ENCODE assay signal across 14 cellular contexts in the genomic region with DNA sequence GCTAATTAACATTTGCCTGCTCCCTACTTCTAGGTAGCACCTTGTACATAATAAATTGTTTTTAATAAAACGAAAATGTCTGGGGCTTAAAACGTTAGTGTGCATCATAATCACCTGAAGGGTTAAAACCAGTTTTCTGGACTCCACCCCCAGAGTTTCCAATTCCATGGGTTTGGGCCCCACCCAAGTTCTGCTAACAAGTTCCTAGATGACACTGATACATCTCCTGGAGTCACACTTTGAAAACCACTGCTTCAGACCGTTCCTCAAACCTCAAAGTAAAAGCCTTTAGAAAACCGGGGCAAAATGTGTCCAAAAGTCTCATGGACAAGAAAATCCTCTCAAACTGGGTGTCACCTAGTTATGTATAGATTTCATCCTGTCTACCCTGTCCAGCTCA. TPM values are rescaled to one million over a fixed set of nuclear protein-coding genes. Genes with fewer than 3 reads are reported as not detected.
DNase-seq lines count a peak whose midpoint lies in the region; ATAC-seq and TF ChIP-seq lines count a peak whose summit lies in the region.
"Had no signal": no experiment of that assay in that cellular context is flagged by ENCODE, and none has a peak within 500 bp of the region (broad histone marks: within the 10 kb centered on the region; RNA-seq: fewer than 3 reads in every experiment).

No MANE protein-coding gene starts in this region.

- H3K9me3 ChIP-seq in hepatocyte (ENCODE audit: low read depth) (no peaks in the 10 kb centered on the region), vagina (no peaks in the 10 kb centered on the region)

- H3K79me2 ChIP-seq in hepatocyte, result peaks cover 87% of the 10 kb centered on the region

- DNase-seq in activated naive CD4-positive, alpha-beta T cell treated with anti-CD3 and anti-CD28 coated beads for 36 hours, result no peak
- no peak for DNase-seq in activated naive CD4-positive, alpha-beta T cell treated with anti-CD3 and anti-CD28 coated beads, Interleukin-2, amount 50 U/mL, for 16 hours
- DNase-seq in hepatocyte (ENCODE audit: low spot score) (no peak), vagina (ENCODE audit: extremely low spot score in 2 of 2) (no peak), NCI-H2029 (lab: John Stamatoyannopoulos, UW) (no peak)
- no peak for DNase-seq in stimulated activated CD4-positive, alpha-beta T cell treated with anti-CD3 and anti-CD28 coated beads, Interleukin-12 subunit alpha, Interleukin-12 subunit beta, amount 100 ng/mL, for 4 hours
- no peak for DNase-seq in activated naive CD8-positive, alpha-beta T cell treated with anti-CD3 and anti-CD28 coated beads, Interleukin-2, amount 50 U/mL, for 24 hours
- DNase-seq: AML-193; kidney; naive thymus-derived CD8-positive, alpha-beta T cell; RPMI8226; small intestine had no signal

- H3K4me1 ChIP-seq in hepatocyte (ENCODE audit: insufficient read depth) (peaks cover 13% of the 10 kb centered on the region), vagina (peaks cover 29% of the 10 kb centered on the region)

- H3K4me3 Mint-ChIP-seq in activated naive CD4-positive, alpha-beta T cell treated with anti-CD3 and anti-CD28 coated beads for 36 hours, result no peak overlapping the region
- H3K4me3 Mint-ChIP-seq in activated T-helper 17 cell treated with anti-CD3 and anti-CD28 coated beads, Interleukin-2, amount 50 U/mL, for 72 hours, result peak overlapping the region; percentile 71
- no peak overlapping the region for H3K4me3 Mint-ChIP-seq in activated naive CD8-positive, alpha-beta T cell treated with anti-CD3 and anti-CD28 coated beads, Interleukin-2, amount 50 U/mL, for 24 hours
- H3K4me3 Mint-ChIP-seq: central memory CD8-positive, alpha-beta T cell had no signal

- peaks cover 72% of the 10 kb centered on the region for H3K4me1 Mint-ChIP-seq in activated naive CD4-positive, alpha-beta T cell treated with anti-CD3 and anti-CD28 coated beads for 36 hours (ENCODE audit: low read depth)
- peaks cover 73% of the 10 kb centered on the region for H3K4me1 Mint-ChIP-seq in activated T-helper 17 cell treated with anti-CD3 and anti-CD28 coated beads, Interleukin-2, amount 50 U/mL, for 72 hours
- H3K4me1 Mint-ChIP-seq in activated naive CD8-positive, alpha-beta T cell treated with anti-CD3 and anti-CD28 coated beads, Interleukin-2, amount 50 U/mL, for 24 hours, result peaks cover 86% of the 10 kb centered on the region

- TF ChIP-seq POLR2A in vagina (IDR thresholded peaks at IDR 0.05), result no peak

- no peak overlapping the region for H3K4me2 ChIP-seq in hepatocyte

- H3K36me3 Mint-ChIP-seq in activated naive CD4-positive, alpha-beta T cell treated with anti-CD3 and anti-CD28 coated beads for 36 hours (ENCODE audit: low read depth), result peaks cover 3% of the 10 kb centered on the region
- peaks cover 16% of the 10 kb centered on the region for H3K36me3 Mint-ChIP-seq in activated T-helper 17 cell treated with anti-CD3 and anti-CD28 coated beads, Interleukin-2, amount 50 U/mL, for 72 hours (ENCODE audit: low read depth)
- peaks cover 11% of the 10 kb centered on the region for H3K36me3 Mint-ChIP-seq in activated naive CD8-positive, alpha-beta T cell treated with anti-CD3 and anti-CD28 coated beads, Interleukin-2, amount 50 U/mL, for 24 hours (ENCODE audit: low read depth)

- no peak for ATAC-seq in activated T-helper 17 cell treated with anti-CD3 and anti-CD28 coated beads, Interleukin-2, amount 50 U/mL, for 72 hours (replicated peaks)
- no peak for ATAC-seq in activated naive CD8-positive, alpha-beta T cell treated with anti-CD3 and anti-CD28 coated beads, Interleukin-2, amount 50 U/mL, for 24 hours
- ATAC-seq: naive thymus-derived CD8-positive, alpha-beta T cell had no signal

- H3K4me3 ChIP-seq in hepatocyte, result no peak overlapping the region
- H3K4me3 ChIP-seq in vagina, result no peak overlapping the region

- no peak overlapping the region for H2AFZ ChIP-seq in hepatocyte

- no peaks in the 10 kb centered on the region for H3K27me3 Mint-ChIP-seq in activated naive CD4-positive, alpha-beta T cell treated with anti-CD3 and anti-CD28 coated beads for 36 hours (ENCODE audit: low read depth)
- H3K27me3 Mint-ChIP-seq in activated T-helper 17 cell treated with anti-CD3 and anti-CD28 coated beads, Interleukin-2, amount 50 U/mL, for 72 hours, result no peaks in the 10 kb centered on the region
- H3K27me3 Mint-ChIP-seq in activated naive CD8-positive, alpha-beta T cell treated with anti-CD3 and anti-CD28 coated beads, Interleukin-2, amount 50 U/mL, for 24 hours, result no peaks in the 10 kb centered on the region
- H3K27me3 Mint-ChIP-seq: central memory CD8-positive, alpha-beta T cell; naive thymus-derived CD8-positive, alpha-beta T cell had no signal

- WGBS in hepatocyte (ENCODE audit: low lambda C conversion rate, missing lambda C conversion rate), result 72% methylated on average over 4 of the region's 4 CpGs

- intact Hi-C loops in activated naive CD4-positive, alpha-beta T cell treated with anti-CD3 and anti-CD28 coated beads for 36 hours (cut with micrococcal nuclease), result no loop called here
- intact Hi-C loops in vagina (cut with DNase I), result no loop called here

- H3K9me3 Mint-ChIP-seq in activated naive CD4-positive, alpha-beta T cell treated with anti-CD3 and anti-CD28 coated beads for 36 hours, result no peaks in the 10 kb centered on the region
- no peaks in the 10 kb centered on the region for H3K9me3 Mint-ChIP-seq in activated T-helper 17 cell treated with anti-CD3 and anti-CD28 coated beads, Interleukin-2, amount 50 U/mL, for 72 hours
- H3K9me3 Mint-ChIP-seq in activated naive CD8-positive, alpha-beta T cell treated with anti-CD3 and anti-CD28 coated beads, Interleukin-2, amount 50 U/mL, for 24 hours, result no peaks in the 10 kb centered on the region
- H3K9me3 Mint-ChIP-seq: central memory CD8-positive, alpha-beta T cell; naive thymus-derived CD8-positive, alpha-beta T cell had no signal

- H3K27ac ChIP-seq in hepatocyte (peak overlapping the region; percentile 60), vagina (peak overlapping the region; percentile 18)

- no peaks in the 10 kb centered on the region for H3K27me3 ChIP-seq in hepatocyte
- H3K27me3 ChIP-seq in vagina, result no peaks in the 10 kb centered on the region

- no peaks in the 10 kb centered on the region for H3K36me3 ChIP-seq in hepatocyte (replicated peaks; ENCODE audit: insufficient read depth, low read depth)
- no peaks in the 10 kb centered on the region for H3K36me3 ChIP-seq in vagina

- no peaks in the 10 kb centered on the region for H4K20me1 ChIP-seq in hepatocyte (ENCODE audit: insufficient read depth, poor library complexity, severe bottlenecking)

- TF ChIP-seq CTCF in hepatocyte (IDR thresholded peaks at IDR 0.05; ENCODE audit: poor library complexity), result no peak
- TF ChIP-seq CTCF in vagina (IDR thresholded peaks at IDR 0.05), result no peak

- H3K9me2 ChIP-seq in hepatocyte (replicated peaks; ENCODE audit: insufficient read depth), result no peaks in the 10 kb centered on the region

- H3K27ac Mint-ChIP-seq in activated naive CD4-positive, alpha-beta T cell treated with anti-CD3 and anti-CD28 coated beads for 36 hours, result peak overlapping the region; percentile 71
- peak overlapping the region; percentile 60 for H3K27ac Mint-ChIP-seq in activated T-helper 17 cell treated with anti-CD3 and anti-CD28 coated beads, Interleukin-2, amount 50 U/mL, for 72 hours
- H3K27ac Mint-ChIP-seq in activated naive CD8-positive, alpha-beta T cell treated with anti-CD3 and anti-CD28 coated beads, Interleukin-2, amount 50 U/mL, for 24 hours, result no peak overlapping the region

- CTCF ChIA-PET in activated naive CD4-positive, alpha-beta T cell treated with anti-CD3 and anti-CD28 coated beads for 36 hours (lab: Charles Lee), result interaction anchor here (1.0 to 3.2 kb wide), 2 partner anchors 8 to 150 kb away, joined by 3 to 12 read pairs; no protein-coding TSS in a partner anchor

RNA-seq across cellular contexts. Expression of a gene that starts 9.3 kb away (rescaled TPM):
- 10 to 100 TPM; 25.1 to 27.9 TPM for total RNA-seq in activated naive CD4-positive, alpha-beta T cell treated with anti-CD3 and anti-CD28 coated beads for 36 hours
- 10 to 100 TPM; 57.6 to 70.6 TPM for total RNA-seq in activated T-helper 17 cell treated with anti-CD3 and anti-CD28 coated beads, Interleukin-2, amount 50 U/mL, for 72 hours
- total RNA-seq in hepatocyte (18.0 and 19.1 TPM in 2 replicates), vagina (59.2 TPM)
- 11.4 and 13.7 TPM in 2 replicates for polyA plus RNA-seq in hepatocyte
